Comparison of ENCODE assay signal across 3 cellular contexts in the genomic region with DNA sequence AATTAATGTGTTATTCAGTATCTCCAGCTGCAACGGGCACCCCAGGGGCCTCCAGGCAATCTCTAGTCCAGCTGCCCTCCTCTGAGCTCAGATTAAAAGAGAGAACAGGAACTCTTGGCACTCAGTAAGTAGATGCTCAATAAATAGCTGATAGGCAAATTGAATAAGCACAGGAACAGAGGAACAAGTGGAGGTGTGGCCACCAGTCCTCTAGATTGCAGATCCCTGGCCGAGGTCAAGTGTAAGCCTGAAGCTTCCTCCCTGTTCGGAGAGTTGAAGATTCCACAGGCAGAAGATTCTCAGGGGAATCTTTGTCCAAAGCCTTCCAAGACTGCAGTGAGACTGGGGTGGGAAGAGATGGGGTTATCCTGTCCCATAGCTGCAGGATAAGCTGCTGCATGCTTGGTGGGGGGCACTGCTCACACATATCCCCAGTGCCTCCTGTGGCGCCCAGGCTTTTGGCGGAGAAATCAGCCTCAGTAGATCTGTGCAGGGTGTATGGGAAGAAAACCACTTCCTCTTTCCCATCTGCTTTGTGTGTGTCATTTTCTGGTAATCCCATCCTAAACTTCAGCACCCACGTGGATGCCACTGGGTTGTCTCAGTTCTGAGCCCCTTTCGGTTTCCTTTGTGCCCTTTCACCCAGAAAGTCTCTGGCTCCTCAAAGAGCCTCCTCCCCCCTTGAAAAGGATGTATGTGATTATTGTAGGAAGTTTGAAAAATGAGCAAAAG.
TF ChIP-seq lines count a peak whose summit lies in the region.

No MANE protein-coding gene starts in this region.

TF ChIP-seq in SK-N-SH, 30 proteins besides CTCF, POLR2A, EP300 and RAD21:
- TF ChIP-seq, protein P1, sequence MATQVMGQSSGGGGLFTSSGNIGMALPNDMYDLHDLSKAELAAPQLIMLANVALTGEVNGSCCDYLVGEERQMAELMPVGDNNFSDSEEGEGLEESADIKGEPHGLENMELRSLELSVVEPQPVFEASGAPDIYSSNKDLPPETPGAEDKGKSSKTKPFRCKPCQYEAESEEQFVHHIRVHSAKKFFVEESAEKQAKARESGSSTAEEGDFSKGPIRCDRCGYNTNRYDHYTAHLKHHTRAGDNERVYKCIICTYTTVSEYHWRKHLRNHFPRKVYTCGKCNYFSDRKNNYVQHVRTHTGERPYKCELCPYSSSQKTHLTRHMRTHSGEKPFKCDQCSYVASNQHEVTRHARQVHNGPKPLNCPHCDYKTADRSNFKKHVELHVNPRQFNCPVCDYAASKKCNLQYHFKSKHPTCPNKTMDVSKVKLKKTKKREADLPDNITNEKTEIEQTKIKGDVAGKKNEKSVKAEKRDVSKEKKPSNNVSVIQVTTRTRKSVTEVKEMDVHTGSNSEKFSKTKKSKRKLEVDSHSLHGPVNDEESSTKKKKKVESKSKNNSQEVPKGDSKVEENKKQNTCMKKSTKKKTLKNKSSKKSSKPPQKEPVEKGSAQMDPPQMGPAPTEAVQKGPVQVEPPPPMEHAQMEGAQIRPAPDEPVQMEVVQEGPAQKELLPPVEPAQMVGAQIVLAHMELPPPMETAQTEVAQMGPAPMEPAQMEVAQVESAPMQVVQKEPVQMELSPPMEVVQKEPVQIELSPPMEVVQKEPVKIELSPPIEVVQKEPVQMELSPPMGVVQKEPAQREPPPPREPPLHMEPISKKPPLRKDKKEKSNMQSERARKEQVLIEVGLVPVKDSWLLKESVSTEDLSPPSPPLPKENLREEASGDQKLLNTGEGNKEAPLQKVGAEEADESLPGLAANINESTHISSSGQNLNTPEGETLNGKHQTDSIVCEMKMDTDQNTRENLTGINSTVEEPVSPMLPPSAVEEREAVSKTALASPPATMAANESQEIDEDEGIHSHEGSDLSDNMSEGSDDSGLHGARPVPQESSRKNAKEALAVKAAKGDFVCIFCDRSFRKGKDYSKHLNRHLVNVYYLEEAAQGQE (IDR thresholded peaks at IDR 0.05; ENCODE audit: low read depth, low read length) = no peak
- no peak for TF ChIP-seq JUND (IDR thresholded peaks at IDR 0.05)
- no peak for TF ChIP-seq SMC3 (IDR thresholded peaks at IDR 0.05; ENCODE audit: low read depth, low read length)
- TF ChIP-seq, protein P2, sequence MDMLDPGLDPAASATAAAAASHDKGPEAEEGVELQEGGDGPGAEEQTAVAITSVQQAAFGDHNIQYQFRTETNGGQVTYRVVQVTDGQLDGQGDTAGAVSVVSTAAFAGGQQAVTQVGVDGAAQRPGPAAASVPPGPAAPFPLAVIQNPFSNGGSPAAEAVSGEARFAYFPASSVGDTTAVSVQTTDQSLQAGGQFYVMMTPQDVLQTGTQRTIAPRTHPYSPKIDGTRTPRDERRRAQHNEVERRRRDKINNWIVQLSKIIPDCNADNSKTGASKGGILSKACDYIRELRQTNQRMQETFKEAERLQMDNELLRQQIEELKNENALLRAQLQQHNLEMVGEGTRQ (IDR thresholded peaks at IDR 0.05; ENCODE audit: borderline replicate concordance, low read depth, low read length) = no peak
- TF ChIP-seq, protein P3, sequence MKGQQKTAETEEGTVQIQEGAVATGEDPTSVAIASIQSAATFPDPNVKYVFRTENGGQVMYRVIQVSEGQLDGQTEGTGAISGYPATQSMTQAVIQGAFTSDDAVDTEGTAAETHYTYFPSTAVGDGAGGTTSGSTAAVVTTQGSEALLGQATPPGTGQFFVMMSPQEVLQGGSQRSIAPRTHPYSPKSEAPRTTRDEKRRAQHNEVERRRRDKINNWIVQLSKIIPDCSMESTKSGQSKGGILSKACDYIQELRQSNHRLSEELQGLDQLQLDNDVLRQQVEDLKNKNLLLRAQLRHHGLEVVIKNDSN (IDR thresholded peaks at IDR 0.05; ENCODE audit: borderline replicate concordance, low read depth) = no peak
- TF ChIP-seq, protein P4, sequence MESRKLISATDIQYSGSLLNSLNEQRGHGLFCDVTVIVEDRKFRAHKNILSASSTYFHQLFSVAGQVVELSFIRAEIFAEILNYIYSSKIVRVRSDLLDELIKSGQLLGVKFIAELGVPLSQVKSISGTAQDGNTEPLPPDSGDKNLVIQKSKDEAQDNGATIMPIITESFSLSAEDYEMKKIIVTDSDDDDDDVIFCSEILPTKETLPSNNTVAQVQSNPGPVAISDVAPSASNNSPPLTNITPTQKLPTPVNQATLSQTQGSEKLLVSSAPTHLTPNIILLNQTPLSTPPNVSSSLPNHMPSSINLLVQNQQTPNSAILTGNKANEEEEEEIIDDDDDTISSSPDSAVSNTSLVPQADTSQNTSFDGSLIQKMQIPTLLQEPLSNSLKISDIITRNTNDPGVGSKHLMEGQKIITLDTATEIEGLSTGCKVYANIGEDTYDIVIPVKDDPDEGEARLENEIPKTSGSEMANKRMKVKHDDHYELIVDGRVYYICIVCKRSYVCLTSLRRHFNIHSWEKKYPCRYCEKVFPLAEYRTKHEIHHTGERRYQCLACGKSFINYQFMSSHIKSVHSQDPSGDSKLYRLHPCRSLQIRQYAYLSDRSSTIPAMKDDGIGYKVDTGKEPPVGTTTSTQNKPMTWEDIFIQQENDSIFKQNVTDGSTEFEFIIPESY (IDR thresholded peaks at IDR 0.05; ENCODE audit: borderline replicate concordance, low read depth) = no peak
- TF ChIP-seq TEAD4 (IDR thresholded peaks at IDR 0.05; ENCODE audit: borderline replicate concordance, insufficient read depth) = no peak

TF ChIP-seq in SK-N-SH treated with all-trans-retinoic acid at 6 μM for 48 hours, 23 proteins besides CTCF, POLR2A, EP300 and RAD21:
- TF ChIP-seq, protein P5, sequence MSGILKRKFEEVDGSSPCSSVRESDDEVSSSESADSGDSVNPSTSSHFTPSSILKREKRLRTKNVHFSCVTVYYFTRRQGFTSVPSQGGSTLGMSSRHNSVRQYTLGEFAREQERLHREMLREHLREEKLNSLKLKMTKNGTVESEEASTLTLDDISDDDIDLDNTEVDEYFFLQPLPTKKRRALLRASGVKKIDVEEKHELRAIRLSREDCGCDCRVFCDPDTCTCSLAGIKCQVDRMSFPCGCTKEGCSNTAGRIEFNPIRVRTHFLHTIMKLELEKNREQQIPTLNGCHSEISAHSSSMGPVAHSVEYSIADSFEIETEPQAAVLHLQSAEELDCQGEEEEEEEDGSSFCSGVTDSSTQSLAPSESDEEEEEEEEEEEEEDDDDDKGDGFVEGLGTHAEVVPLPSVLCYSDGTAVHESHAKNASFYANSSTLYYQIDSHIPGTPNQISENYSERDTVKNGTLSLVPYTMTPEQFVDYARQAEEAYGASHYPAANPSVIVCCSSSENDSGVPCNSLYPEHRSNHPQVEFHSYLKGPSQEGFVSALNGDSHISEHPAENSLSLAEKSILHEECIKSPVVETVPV (CRISPR knock-in tag; IDR thresholded peaks at IDR 0.05) = no peak
- TF ChIP-seq ZNF8 (CRISPR knock-in tag; IDR thresholded peaks at IDR 0.05) = no peak
TF ChIP-seq in SK-N-SH treated with all-trans-retinoic acid at 6 μM for 48 hours: peak in this region for 0.

TF ChIP-seq in K562, 482 proteins besides CTCF, POLR2A, EP300 and RAD21:
- TF ChIP-seq NR2C2 (CRISPR knock-in tag; IDR thresholded peaks at IDR 0.05) = no peak
- peak; percentile 58; the same call in 1 of the 2 replicates for TF ChIP-seq NR2C2 (tag; IDR thresholded peaks at IDR 0.05)
- TF ChIP-seq ZNF134 (CRISPR knock-in tag; conservative IDR thresholded peaks at IDR 0.05) = no peak
- TF ChIP-seq, protein P6, sequence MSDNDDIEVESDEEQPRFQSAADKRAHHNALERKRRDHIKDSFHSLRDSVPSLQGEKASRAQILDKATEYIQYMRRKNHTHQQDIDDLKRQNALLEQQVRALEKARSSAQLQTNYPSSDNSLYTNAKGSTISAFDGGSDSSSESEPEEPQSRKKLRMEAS (CRISPR knock-in tag; IDR thresholded peaks at IDR 0.05) = peak; percentile 57
- TF ChIP-seq, protein P7, sequence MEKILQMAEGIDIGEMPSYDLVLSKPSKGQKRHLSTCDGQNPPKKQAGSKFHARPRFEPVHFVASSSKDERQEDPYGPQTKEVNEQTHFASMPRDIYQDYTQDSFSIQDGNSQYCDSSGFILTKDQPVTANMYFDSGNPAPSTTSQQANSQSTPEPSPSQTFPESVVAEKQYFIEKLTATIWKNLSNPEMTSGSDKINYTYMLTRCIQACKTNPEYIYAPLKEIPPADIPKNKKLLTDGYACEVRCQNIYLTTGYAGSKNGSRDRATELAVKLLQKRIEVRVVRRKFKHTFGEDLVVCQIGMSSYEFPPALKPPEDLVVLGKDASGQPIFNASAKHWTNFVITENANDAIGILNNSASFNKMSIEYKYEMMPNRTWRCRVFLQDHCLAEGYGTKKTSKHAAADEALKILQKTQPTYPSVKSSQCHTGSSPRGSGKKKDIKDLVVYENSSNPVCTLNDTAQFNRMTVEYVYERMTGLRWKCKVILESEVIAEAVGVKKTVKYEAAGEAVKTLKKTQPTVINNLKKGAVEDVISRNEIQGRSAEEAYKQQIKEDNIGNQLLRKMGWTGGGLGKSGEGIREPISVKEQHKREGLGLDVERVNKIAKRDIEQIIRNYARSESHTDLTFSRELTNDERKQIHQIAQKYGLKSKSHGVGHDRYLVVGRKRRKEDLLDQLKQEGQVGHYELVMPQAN (IDR thresholded peaks at IDR 0.05; ENCODE audit: borderline replicate concordance) = no peak
- no peak for TF ChIP-seq ARID2 (IDR thresholded peaks at IDR 0.05)
- TF ChIP-seq ELF1 (tag; IDR thresholded peaks at IDR 0.05) = no peak
- TF ChIP-seq ESRRA (IDR thresholded peaks at IDR 0.05; ENCODE audit: borderline replicate concordance, low read depth) = peak; percentile 37; the same call in 1 of the 2 replicates
- no peak for TF ChIP-seq ZNF282 (CRISPR knock-in tag; IDR thresholded peaks at IDR 0.05)
- no peak for TF ChIP-seq PTRF (tag; IDR thresholded peaks at IDR 0.05)
- no peak for TF ChIP-seq OTX1 (CRISPR knock-in tag; IDR thresholded peaks at IDR 0.05)
- peak; percentile 98 for TF ChIP-seq SPI1 (IDR thresholded peaks at IDR 0.05; ENCODE audit: borderline replicate concordance, low read depth, low read length)
- 0 out of 2 replicates have a peak, but pooled peaks have one; percentile 17 for TF ChIP-seq MYC (IDR thresholded peaks at IDR 0.05; ENCODE audit: low read depth, low read length)
- no peak for TF ChIP-seq MYC (CRISPR knock-in tag; IDR thresholded peaks at IDR 0.05; ENCODE audit: borderline replicate concordance, low read depth)
- 0 out of 4 replicates have a peak, but pooled peaks of 1 of the 2 experiments have one; percentile 14 for TF ChIP-seq ETV6 (IDR thresholded peaks at IDR 0.05; ENCODE audit: borderline replicate concordance in 1 of 2, low read depth in 2 of 2, low read length in 1 of 2)
- TF ChIP-seq ETV6 (CRISPR knock-in tag; IDR thresholded peaks at IDR 0.05; ENCODE audit: borderline replicate concordance) = no peak
- TF ChIP-seq CTBP1 (IDR thresholded peaks at IDR 0.05; ENCODE audit: borderline replicate concordance) = peak; percentile 22; the same call in 1 of the 2 replicates
- TF ChIP-seq FOSL1 (tag; conservative IDR thresholded peaks at IDR 0.05) = 0 out of 2 replicates have a peak, but pooled peaks have one; percentile 16
- TF ChIP-seq CEBPB (tag; IDR thresholded peaks at IDR 0.05) = no peak
- TF ChIP-seq SMARCE1 (IDR thresholded peaks at IDR 0.05) = peak; percentile 30; the same call in 1 of the 2 replicates
- no peak for TF ChIP-seq SIN3A (IDR thresholded peaks at IDR 0.05; ENCODE audit: borderline replicate concordance in 2 of 2, control insufficient read depth in 1 of 2, low read depth in 2 of 2, low read length in 2 of 2)
- TF ChIP-seq BRCA1 (IDR thresholded peaks at IDR 0.05) = no peak
- no peak for TF ChIP-seq BRCA1 (CRISPR knock-in tag; IDR thresholded peaks at IDR 0.05)
- peak; percentile 44; the same call in 1 of the 2 replicates for TF ChIP-seq GABPA (tag; conservative IDR thresholded peaks at IDR 0.05; ENCODE audit: low read depth)
